Comparison of ENCODE assay signal across 9 cellular contexts in the genomic region with DNA sequence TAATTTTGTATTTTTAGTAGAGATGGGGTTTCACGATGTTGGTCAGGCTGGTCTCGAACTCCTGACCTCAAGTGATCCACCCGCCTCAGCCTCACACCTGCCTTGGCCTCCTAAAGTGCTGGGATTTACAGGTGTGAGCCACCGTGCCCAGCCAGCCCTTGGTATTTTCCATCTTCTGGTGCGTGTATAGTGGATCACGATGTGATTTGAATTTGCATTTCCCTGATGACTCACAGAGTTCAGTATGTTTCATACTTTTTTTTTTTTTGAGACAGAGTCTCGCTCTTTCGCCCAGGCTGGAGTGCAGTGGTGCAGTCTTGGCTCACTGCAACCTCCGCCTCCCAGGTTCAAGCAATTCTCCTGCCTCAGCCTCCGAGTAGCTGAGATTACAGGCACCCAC. TPM values are rescaled to one million over a fixed set of nuclear protein-coding genes. Genes with fewer than 3 reads are reported as not detected.
"Had no signal": no experiment of that assay in that cellular context is flagged by ENCODE, and none has a peak within 500 bp of the region (broad histone marks: within the 10 kb centered on the region; RNA-seq: fewer than 3 reads in every experiment).

No MANE protein-coding gene starts in this region.

RNA-seq across cellular contexts. Expression of a gene that starts 2.1 kb away (rescaled TPM):
- total RNA-seq: activated B cell treated with CpG ODN at 0.5 μM for 24 hours; activated CD4-positive, alpha-beta memory T cell treated with anti-CD3 and anti-CD28 coated beads, Interleukin-2, amount 10 ng/mL, durations not matched to agents 7 days and 5 days; activated CD4-positive, alpha-beta T cell treated with anti-CD3 and anti-CD28 coated beads, Interleukin-2, amount 10 ng/mL, durations not matched to agents 7 days and 5 days; activated T-cell treated with anti-CD3 and anti-CD28 coated beads, Interleukin-2, amount 50 U/mL, for 72 hours; ascending aorta; cerebellum; K562; Peyer's patch; T-cell had no signal
- polyA plus RNA-seq: K562 had no signal
